8 cellular contexts compared by ENCODE assay signal in genomic region chr15:85234450-85235196, GRCh38.
DNase-seq lines count a peak whose midpoint lies in the region; TF ChIP-seq lines count a peak whose summit lies in the region.
"Not testable (repeated sequence)": the region's sequence is repeated elsewhere in the genome, so short reads cannot be mapped to it uniquely, and the experiment has no call there.

No MANE protein-coding gene starts in this region.

- not testable (repeated sequence) for H3K36me3 ChIP-seq in ES-I3 (ENCODE audit: insufficient read depth, low read length); MG63; breast epithelium; fibroblast of lung (ENCODE audit: control insufficient read depth, insufficient read depth, low read length); prostate gland

- H3K27me3 ChIP-seq in MG63; breast epithelium; fibroblast of lung (ENCODE audit: control insufficient read depth, insufficient read depth, low read length); prostate gland (replicated peaks; ENCODE audit: insufficient read depth): not testable (repeated sequence)

- not testable (repeated sequence) for H3K9me3 Mint-ChIP-seq in activated CD4-positive, alpha-beta T cell treated with anti-CD3 and anti-CD28 coated beads, Interleukin-2, amount 10 ng/mL, durations not matched to agents 24 days and 14 days; mesothelial cell of epicardium; type B pancreatic cell

- no CpG with 5 or more reads among the region's 55 CpGs for WGBS in prostate gland

- not testable (repeated sequence) for DNase-seq in MG63; breast epithelium (ENCODE audit: low spot score in 2 of 2); fibroblast of lung (ENCODE audit: low read depth in 2 of 2); mesothelial cell of epicardium (ENCODE audit: low spot score in 2 of 2, unreplicated experiment in 2 of 2); prostate gland (ENCODE audit: low spot score); type B pancreatic cell (ENCODE audit: extremely low spot score, unreplicated experiment)
- DNase-seq in activated CD4-positive, alpha-beta T cell treated with anti-CD3 and anti-CD28 coated beads, Interleukin-2, amount 10 ng/mL, durations not matched to agents 24 days and 14 days: peak; percentile 73

- peak overlapping the region; percentile 32 for H3K4me3 Mint-ChIP-seq in activated CD4-positive, alpha-beta T cell treated with anti-CD3 and anti-CD28 coated beads, Interleukin-2, amount 10 ng/mL, durations not matched to agents 24 days and 14 days
- H3K4me3 Mint-ChIP-seq in mesothelial cell of epicardium (peak overlapping the region; percentile 52), type B pancreatic cell (peak overlapping the region; percentile 69)

- H3K27ac Mint-ChIP-seq in activated CD4-positive, alpha-beta T cell treated with anti-CD3 and anti-CD28 coated beads, Interleukin-2, amount 10 ng/mL, durations not matched to agents 24 days and 14 days; type B pancreatic cell: not testable (repeated sequence)
- peak overlapping the region; percentile 25 for H3K27ac Mint-ChIP-seq in mesothelial cell of epicardium

- not testable (repeated sequence) for H3K79me2 ChIP-seq in fibroblast of lung (ENCODE audit: control insufficient read depth, insufficient read depth, low read length)

- TF ChIP-seq CTCF in breast epithelium (IDR thresholded peaks at IDR 0.05); fibroblast of lung (conservative IDR thresholded peaks at IDR 0.05 in 1 of 2, IDR thresholded peaks at IDR 0.05 in 1 of 2; ENCODE audit: low read depth in 1 of 2, low read length in 2 of 2); mesothelial cell of epicardium (IDR thresholded peaks at IDR 0.05; ENCODE audit: unreplicated experiment); prostate gland (IDR thresholded peaks at IDR 0.05); type B pancreatic cell (conservative IDR thresholded peaks at IDR 0.05): not testable (repeated sequence)

- not testable (repeated sequence) for H3K4me1 Mint-ChIP-seq in activated CD4-positive, alpha-beta T cell treated with anti-CD3 and anti-CD28 coated beads, Interleukin-2, amount 10 ng/mL, durations not matched to agents 24 days and 14 days; mesothelial cell of epicardium; type B pancreatic cell (ENCODE audit: unreplicated experiment)

- not testable (repeated sequence) for H3K36me3 Mint-ChIP-seq in activated CD4-positive, alpha-beta T cell treated with anti-CD3 and anti-CD28 coated beads, Interleukin-2, amount 10 ng/mL, durations not matched to agents 24 days and 14 days (ENCODE audit: low read depth); mesothelial cell of epicardium; type B pancreatic cell

- H3K27me3 Mint-ChIP-seq in activated CD4-positive, alpha-beta T cell treated with anti-CD3 and anti-CD28 coated beads, Interleukin-2, amount 10 ng/mL, durations not matched to agents 24 days and 14 days; mesothelial cell of epicardium (ENCODE audit: low read depth); type B pancreatic cell: not testable (repeated sequence)

- peak overlapping the region; percentile 38 for H3K4me3 ChIP-seq in MG63
- H3K4me3 ChIP-seq in breast epithelium: peak overlapping the region in 2 of 3 donors; percentile 11 to 46
- peak overlapping the region in 1 of 4 experiments; percentile 37 for H3K4me3 ChIP-seq in fibroblast of lung (replicated peaks in 1 of 4; ENCODE audit: control extremely low read depth in 1 of 4, insufficient read depth in 1 of 4, low read depth in 3 of 4, low read length in 4 of 4)
- not testable (repeated sequence) for H3K4me3 ChIP-seq in prostate gland

- not testable (repeated sequence) for H4K20me1 ChIP-seq in fibroblast of lung (ENCODE audit: control insufficient read depth, extremely low read depth, insufficient read depth, low read length)

- not testable (repeated sequence) for H3K9me3 ChIP-seq in ES-I3 (ENCODE audit: control insufficient read depth, insufficient read depth, low read length); MG63; breast epithelium; fibroblast of lung (ENCODE audit: control insufficient read depth, insufficient read depth, low read depth, low read length); prostate gland

- not testable (repeated sequence) for H2AFZ ChIP-seq in fibroblast of lung (ENCODE audit: low read length)

- not testable (repeated sequence) for H3K4me1 ChIP-seq in ES-I3 (ENCODE audit: insufficient read depth, low read length); breast epithelium; fibroblast of lung (ENCODE audit: control insufficient read depth, extremely low read depth, insufficient read depth, low read length); prostate gland (replicated peaks)

- not testable (repeated sequence) for TF ChIP-seq POLR2A in breast epithelium (IDR thresholded peaks at IDR 0.05)
- TF ChIP-seq POLR2A in prostate gland (IDR thresholded peaks at IDR 0.05): peak; percentile 33

- peak overlapping the region; percentile 33; the same call in 1 of the 2 replicates for H3K9ac ChIP-seq in ES-I3 (ENCODE audit: low read depth, low read length)
- not testable (repeated sequence) for H3K9ac ChIP-seq in fibroblast of lung (ENCODE audit: insufficient read depth, low read length)

- peak overlapping the region; percentile 13 for H3K4me2 ChIP-seq in fibroblast of lung (ENCODE audit: extremely low read depth, insufficient read depth, low read length)

- intact Hi-C loops in activated CD4-positive, alpha-beta T cell treated with anti-CD3 and anti-CD28 coated beads, Interleukin-2, amount 10 ng/mL, durations not matched to agents 24 days and 14 days (cut with micrococcal nuclease); breast epithelium (cut with DNase I; ENCODE audit: low total_unique reads); prostate gland (cut with DNase I): not testable (repeated sequence)

- H3K27ac ChIP-seq in breast epithelium; fibroblast of lung (ENCODE audit: insufficient read depth, low read length); prostate gland: not testable (repeated sequence)
